Comparison of ENCODE assay signal across 10 cellular contexts in genomic region chr2:219544567-219544966, GRCh38. TPM values are rescaled to one million over a fixed set of nuclear protein-coding genes. Genes with fewer than 3 reads are reported as not detected.
DNase-seq lines count a peak whose midpoint lies in the region; ATAC-seq and TF ChIP-seq lines count a peak whose summit lies in the region.
"Had no signal": no experiment of that assay in that cellular context is flagged by ENCODE, and none has a peak within 500 bp of the region (broad histone marks: within the 10 kb centered on the region; RNA-seq: fewer than 3 reads in every experiment).

No MANE protein-coding gene starts in this region.

- H3K4me3 ChIP-seq in BJ (ENCODE audit: low read depth, low read length): peak overlapping the region; percentile 84
- no peak overlapping the region for H3K4me3 ChIP-seq in KMS-11 (IDR thresholded peaks at IDR 0.05; ENCODE audit: insufficient read depth, low read depth, low read length)
- H3K4me3 ChIP-seq in coronary artery: peak overlapping the region; percentile 94
- peak overlapping the region; percentile 86 for H3K4me3 ChIP-seq in neural progenitor cell

- H3K4me1 ChIP-seq in KMS-11 (ENCODE audit: low read depth, poor library complexity, severe bottlenecking) (peaks cover 4% of the 10 kb centered on the region), neural progenitor cell (peaks cover 13% of the 10 kb centered on the region)

- H3K27me3 ChIP-seq in BJ (ENCODE audit: control insufficient read depth, insufficient read depth, low read length) (no peaks in the 10 kb centered on the region), KMS-11 (ENCODE audit: insufficient read depth, low read depth) (peaks cover 47% of the 10 kb centered on the region), neural progenitor cell (peaks cover 30% of the 10 kb centered on the region)
- H3K27me3 ChIP-seq: SJSA1 had no signal

- peaks cover 20% of the 10 kb centered on the region for H3K36me3 ChIP-seq in BJ (ENCODE audit: control insufficient read depth, insufficient read depth, low read length)
- no peaks in the 10 kb centered on the region for H3K36me3 ChIP-seq in KMS-11 (ENCODE audit: insufficient read depth)
- H3K36me3 ChIP-seq in neural progenitor cell: no peaks in the 10 kb centered on the region

- H3K36me3 Mint-ChIP-seq in neural progenitor cell: peaks cover 13% of the 10 kb centered on the region

- peak overlapping the region; percentile 47 for H3K27ac Mint-ChIP-seq in neural progenitor cell

- peaks cover 22% of the 10 kb centered on the region for H3F3A ChIP-seq in neural progenitor cell (ENCODE audit: low read depth)

- CTCF ChIA-PET in BJ (lab: Yijun Ruan, JAX): interaction anchor here (0.7 to 35.2 kb wide), 8 partner anchors 8 to 98 kb away, joined by 3 to 872 read pairs (median 4); partner anchors contain the start of genes ASIC4 and GMPPA

- no peak for TF ChIP-seq CTCF in BJ (IDR thresholded peaks at IDR 0.05; ENCODE audit: insufficient read depth, low read depth, low read length)
- TF ChIP-seq CTCF in KMS-11 (conservative IDR thresholded peaks at IDR 0.05; ENCODE audit: low read depth, low read length): no peak
- no peak for TF ChIP-seq CTCF in coronary artery (IDR thresholded peaks at IDR 0.05)
- TF ChIP-seq CTCF in neural progenitor cell (IDR thresholded peaks at IDR 0.05): no peak

- ATAC-seq in GM18873 (IDR thresholded peaks at IDR 0.05; ENCODE audit: low FRiP score, unreplicated experiment) (no peak), HG02852 (IDR thresholded peaks at IDR 0.05; ENCODE audit: unreplicated experiment) (no peak), HG02588 (IDR thresholded peaks at IDR 0.05; ENCODE audit: unreplicated experiment) (no peak)

- POLR2A ChIA-PET in BJ (lab: Charles Lee): no interaction called here

- H4K20me1 ChIP-seq in KMS-11 (ENCODE audit: insufficient read depth) (no peaks in the 10 kb centered on the region), neural progenitor cell (ENCODE audit: low read depth) (peaks cover 21% of the 10 kb centered on the region)

- H3K4me1 Mint-ChIP-seq in neural progenitor cell: peaks cover 20% of the 10 kb centered on the region

- H3K9ac ChIP-seq in KMS-11 (no peak overlapping the region), neural progenitor cell (no peak overlapping the region)

- no peaks in the 10 kb centered on the region for H3K9me3 ChIP-seq in neural progenitor cell (ENCODE audit: low read depth)
- H3K9me3 ChIP-seq: SJSA1 had no signal

- H3K79me2 ChIP-seq in KMS-11 (ENCODE audit: insufficient read depth, low read depth): no peaks in the 10 kb centered on the region
- H3K79me2 ChIP-seq in neural progenitor cell (ENCODE audit: low read depth): no peaks in the 10 kb centered on the region

- H3K9me3 Mint-ChIP-seq in neural progenitor cell: no peaks in the 10 kb centered on the region

- DNase-seq in BJ (ENCODE audit: low read depth) (no peak), coronary artery (ENCODE audit: low spot score) (no peak), neural progenitor cell (ENCODE audit: low spot score) (no peak), RPMI8226 (no peak)
- DNase-seq: effector CD4-positive, alpha-beta T cell had no signal

- H3K27ac ChIP-seq in KMS-11 (no peak overlapping the region), coronary artery (peak overlapping the region; percentile 81 to 97), neural progenitor cell (no peak overlapping the region)
- H3K27ac ChIP-seq: SJSA1 had no signal

- H2AFZ ChIP-seq in KMS-11 (ENCODE audit: low read depth): no peak overlapping the region
- peak overlapping the region; percentile 2 for H2AFZ ChIP-seq in neural progenitor cell (replicated peaks)

- H3K4me3 Mint-ChIP-seq in neural progenitor cell: peak overlapping the region; percentile 92

- peaks cover 22% of the 10 kb centered on the region for H3K27me3 Mint-ChIP-seq in neural progenitor cell (ENCODE audit: insufficient read depth, low read depth)

- H3K4me2 ChIP-seq in KMS-11 (peak overlapping the region; percentile 73), neural progenitor cell (peak overlapping the region; percentile 92)

RNA-seq across cellular contexts. Expression of gene TMEM198, which starts 0.7 kb away (rescaled TPM):
- polyA plus RNA-seq in BJ (2011; rRNA removed): 2.5 and 4.0 TPM in 2 replicates
- polyA minus RNA-seq in BJ (2011; rRNA and poly(A)+ RNA removed): 1.2 and 1.9 TPM in 2 replicates
- 0.79 and 2.3 TPM in 2 replicates for total RNA-seq in neural progenitor cell (ENCODE audit: low replicate concordance)

RNA-seq across cellular contexts. Expression of gene CHPF, which starts 1.0 kb away (rescaled TPM):
- 65.0 and 119 TPM in 2 replicates for polyA plus RNA-seq in BJ (2011; rRNA removed)
- 19.2 and 21.0 TPM in 2 replicates for polyA minus RNA-seq in BJ (2011; rRNA and poly(A)+ RNA removed)
- total RNA-seq in neural progenitor cell (ENCODE audit: low replicate concordance): 6.7 and 27.7 TPM in 2 replicates

RNA-seq across cellular contexts. Expression of gene OBSL1, which starts 26.8 kb away (rescaled TPM):
- 47.2 and 75.9 TPM in 2 replicates for polyA plus RNA-seq in BJ (2011; rRNA removed)
- polyA minus RNA-seq in BJ (2011; rRNA and poly(A)+ RNA removed): 60.4 and 78.7 TPM in 2 replicates
- 31.0 and 111 TPM in 2 replicates for total RNA-seq in neural progenitor cell (ENCODE audit: low replicate concordance)

RNA-seq across cellular contexts. Expression of gene INHA, which starts 27.5 kb away (rescaled TPM):
- 0.94 and 1.5 TPM in 2 replicates for polyA plus RNA-seq in BJ (2011; rRNA removed)
- polyA minus RNA-seq in BJ (2011; rRNA and poly(A)+ RNA removed): 0.38 and 0.57 TPM in 2 replicates
- total RNA-seq in neural progenitor cell (ENCODE audit: low replicate concordance): 0.31 TPM in 1 of 2 replicates, not detected in the other

RNA-seq across cellular contexts. Expression of gene ASIC4, which starts 30.3 kb away (rescaled TPM):
- 0.04 and 0.09 TPM in 2 replicates for polyA plus RNA-seq in BJ (2011; rRNA removed)
- 0.09 TPM in 1 of 2 replicates, not detected in the other for polyA minus RNA-seq in BJ (2011; rRNA and poly(A)+ RNA removed)
- total RNA-seq in neural progenitor cell (ENCODE audit: low replicate concordance): 0.26 and 2.4 TPM in 2 replicates
- total RNA-seq: SJSA1 had no signal

Comparison
In these comparisons a context has a peak if more than half of its experiments do, and no peak if none do; other contexts are left out.
1. H3K27ac ChIP-seq: peak in coronary artery (2 of 2); none in KMS-11 (single experiment) and neural progenitor cell (single experiment).